Comparison of ENCODE assay signal across 17 cellular contexts in the genomic region with DNA sequence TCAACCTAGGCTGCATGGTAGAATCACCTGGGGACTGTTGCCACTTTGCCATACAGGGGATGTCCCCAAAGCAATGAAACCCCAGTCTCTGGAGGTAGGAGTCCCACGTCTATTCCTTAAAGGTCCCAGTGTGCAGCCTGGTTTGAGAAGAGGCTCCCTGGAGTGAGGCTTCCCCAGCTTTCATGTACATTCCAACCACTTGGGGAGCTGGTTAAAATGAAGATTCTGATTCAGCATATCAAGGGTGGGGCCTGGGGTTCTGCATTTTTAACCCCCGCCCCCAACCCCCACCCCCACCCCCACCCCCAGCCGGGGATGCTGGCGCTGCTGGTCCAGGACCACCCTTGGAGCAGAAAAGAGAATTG.
DNase-seq lines count a peak whose midpoint lies in the region; ATAC-seq and TF ChIP-seq lines count a peak whose summit lies in the region.
"Had no signal": no experiment of that assay in that cellular context is flagged by ENCODE, and none has a peak within 500 bp of the region (broad histone marks: within the 10 kb centered on the region; RNA-seq: fewer than 3 reads in every experiment).

No MANE protein-coding gene starts in this region.

- H4K20me1 ChIP-seq in SK-N-SH (ENCODE audit: insufficient read depth), result no peaks in the 10 kb centered on the region
- H4K20me1 ChIP-seq in fibroblast of lung (ENCODE audit: control insufficient read depth, extremely low read depth, insufficient read depth, low read length), result no peaks in the 10 kb centered on the region

- peaks cover 91% of the 10 kb centered on the region for H3K27me3 Mint-ChIP-seq in progenitor cell of endocrine pancreas

- no peak for TF ChIP-seq EP300 in SK-N-SH (IDR thresholded peaks at IDR 0.05; ENCODE audit: borderline replicate concordance in 1 of 2, low read depth in 1 of 2, low read length in 1 of 2)

- no peaks in the 10 kb centered on the region for H3K36me3 Mint-ChIP-seq in progenitor cell of endocrine pancreas (ENCODE audit: insufficient read depth)
- H3K36me3 Mint-ChIP-seq: CD4-positive, CD25-positive, alpha-beta regulatory T cell had no signal

- H3K27me3 ChIP-seq in SK-N-SH (ENCODE audit: insufficient read depth), result peaks cover 97% of the 10 kb centered on the region
- H3K27me3 ChIP-seq in fibroblast of lung (ENCODE audit: control insufficient read depth, insufficient read depth, low read length), result peaks cover 25% of the 10 kb centered on the region

- POLR2A ChIA-PET in SK-N-SH (lab: Yijun Ruan, JAX), result no interaction called here

- H2AFZ ChIP-seq in SK-N-SH (ENCODE audit: low read depth) (no peak overlapping the region), fibroblast of lung (ENCODE audit: low read length) (no peak overlapping the region)

- H3K27ac ChIP-seq in SK-N-SH (ENCODE audit: low read depth in 2 of 2, low read length in 1 of 2) (no peak overlapping the region), fibroblast of lung (ENCODE audit: insufficient read depth, low read length) (no peak overlapping the region)
- H3K27ac ChIP-seq: colonic mucosa, epithelial cell of prostate, heart left ventricle, psoas muscle, SK-N-MC had no signal

- no peak for TF ChIP-seq RAD21 in SK-N-SH (IDR thresholded peaks at IDR 0.05; ENCODE audit: low read length)

- DNase-seq in EH (ENCODE audit: low read depth), result peak; percentile 36
- no peak for DNase-seq in SK-N-SH
- DNase-seq in fibroblast of lung (ENCODE audit: low read depth in 2 of 2), result peak in 1 of 2 donors; percentile 12
- no peak for DNase-seq in progenitor cell of endocrine pancreas (ENCODE audit: low spot score, unreplicated experiment)
- no peak for DNase-seq in SHP77 (lab: John Stamatoyannopoulos, UW)
- no peak for DNase-seq in head of caudate nucleus
- DNase-seq: activated CD4-positive, alpha-beta T cell treated with anti-CD3 and anti-CD28 coated beads, Interleukin-2, amount 50 U/mL, for 1 hour; CD4-positive, CD25-positive, alpha-beta regulatory T cell; colonic mucosa; DMS79; heart left ventricle; NCI-H187; NCI-H510A treated with DMSO at 0.1 percent for 48 hours; psoas muscle had no signal

- intact Hi-C loops in head of caudate nucleus (cut with DNase I), result no loop called here

- WGBS in SK-N-SH (ENCODE audit: low lambda C conversion rate), result 0% methylated on average over 3 of the region's 4 CpGs

- no peak overlapping the region for H3K27ac Mint-ChIP-seq in progenitor cell of endocrine pancreas
- H3K27ac Mint-ChIP-seq: CD4-positive, CD25-positive, alpha-beta regulatory T cell had no signal

- H3K9me3 ChIP-seq in SK-N-SH (no peaks in the 10 kb centered on the region), fibroblast of lung (ENCODE audit: control insufficient read depth, insufficient read depth, low read depth, low read length) (no peaks in the 10 kb centered on the region)
- H3K9me3 ChIP-seq: colonic mucosa, heart left ventricle, psoas muscle had no signal

- H3K4me2 ChIP-seq in SK-N-SH (no peak overlapping the region), fibroblast of lung (ENCODE audit: extremely low read depth, insufficient read depth, low read length) (no peak overlapping the region)

- H3K36me3 ChIP-seq in SK-N-SH (replicated peaks in 1 of 2; ENCODE audit: control insufficient read depth in 1 of 2, insufficient read depth in 2 of 2, low read length in 1 of 2) (no peaks in the 10 kb centered on the region), fibroblast of lung (ENCODE audit: control insufficient read depth, insufficient read depth, low read length) (no peaks in the 10 kb centered on the region)
- H3K36me3 ChIP-seq: colonic mucosa, heart left ventricle had no signal

- H3K4me3 ChIP-seq in SK-N-SH (ENCODE audit: low read depth in 2 of 2, low read length in 1 of 2), result no peak overlapping the region
- no peak overlapping the region for H3K4me3 ChIP-seq in fibroblast of lung (replicated peaks in 1 of 4; ENCODE audit: control extremely low read depth in 1 of 4, insufficient read depth in 1 of 4, low read depth in 3 of 4, low read length in 4 of 4)
- H3K4me3 ChIP-seq: colonic mucosa, SK-N-MC had no signal

- no peak for ATAC-seq in GM21360 (IDR thresholded peaks at IDR 0.05; ENCODE audit: unreplicated experiment)

- H3K9me3 Mint-ChIP-seq in progenitor cell of endocrine pancreas (ENCODE audit: low read depth), result no peaks in the 10 kb centered on the region

- no peak overlapping the region for H3K4me3 Mint-ChIP-seq in progenitor cell of endocrine pancreas (ENCODE audit: low read depth)
- H3K4me3 Mint-ChIP-seq: CD4-positive, CD25-positive, alpha-beta regulatory T cell had no signal

- H3K9ac ChIP-seq in SK-N-SH, result no peak overlapping the region
- no peak overlapping the region for H3K9ac ChIP-seq in fibroblast of lung (ENCODE audit: insufficient read depth, low read length)

- peak; percentile 48 for TF ChIP-seq CTCF in SK-N-SH (IDR thresholded peaks at IDR 0.05)
- peak; percentile 21 to 52 for TF ChIP-seq CTCF in fibroblast of lung (conservative IDR thresholded peaks at IDR 0.05 in 1 of 2, IDR thresholded peaks at IDR 0.05 in 1 of 2; ENCODE audit: low read depth in 1 of 2, low read length in 2 of 2)
- TF ChIP-seq CTCF in progenitor cell of endocrine pancreas (IDR thresholded peaks at IDR 0.05; ENCODE audit: unreplicated experiment), result peak; percentile 47

- no peaks in the 10 kb centered on the region for H3K4me1 ChIP-seq in SK-N-SH (ENCODE audit: control insufficient read depth in 1 of 2, insufficient read depth in 2 of 2, low read depth in 1 of 2, low read length in 1 of 2)
- H3K4me1 ChIP-seq in fibroblast of lung (ENCODE audit: control insufficient read depth, extremely low read depth, insufficient read depth, low read length), result no peaks in the 10 kb centered on the region
- H3K4me1 ChIP-seq: colonic mucosa, psoas muscle had no signal

- H3K9me2 ChIP-seq in SK-N-SH, result no peaks in the 10 kb centered on the region

- no peaks in the 10 kb centered on the region for H3K79me2 ChIP-seq in SK-N-SH (ENCODE audit: insufficient read depth)
- no peaks in the 10 kb centered on the region for H3K79me2 ChIP-seq in fibroblast of lung (ENCODE audit: control insufficient read depth, insufficient read depth, low read length)

- H3F3A ChIP-seq in SK-N-SH (replicated peaks; ENCODE audit: insufficient read depth), result peaks cover 9% of the 10 kb centered on the region

- H3K4me1 Mint-ChIP-seq in progenitor cell of endocrine pancreas (ENCODE audit: low read depth), result peaks cover 22% of the 10 kb centered on the region
- H3K4me1 Mint-ChIP-seq: CD4-positive, CD25-positive, alpha-beta regulatory T cell had no signal

- CTCF ChIA-PET in SK-N-SH (lab: Yijun Ruan, JAX), result no interaction called here

TF ChIP-seq in SK-N-SH, 30 proteins besides CTCF, POLR2A, EP300 and RAD21:
- TF ChIP-seq MXI1 (IDR thresholded peaks at IDR 0.05; ENCODE audit: low read depth, low read length), result no peak
- no peak for TF ChIP-seq GATA2 (CRISPR knock-in tag; IDR thresholded peaks at IDR 0.05)
- TF ChIP-seq FOSL2 (IDR thresholded peaks at IDR 0.05; ENCODE audit: borderline replicate concordance, low read depth), result no peak
- TF ChIP-seq YY1 (IDR thresholded peaks at IDR 0.05; ENCODE audit: low read depth), result no peak
